Comparison of ENCODE assay signal across 9 cellular contexts in genomic region chr21:39345440-39345839, GRCh38. TPM values are rescaled to one million over a fixed set of nuclear protein-coding genes. Genes with fewer than 3 reads are reported as not detected.
DNase-seq lines count a peak whose midpoint lies in the region; ATAC-seq and TF ChIP-seq lines count a peak whose summit lies in the region.
"Had no signal": no experiment of that assay in that cellular context is flagged by ENCODE, and none has a peak within 500 bp of the region (broad histone marks: within the 10 kb centered on the region; RNA-seq: fewer than 3 reads in every experiment).

No MANE protein-coding gene starts in this region.

- no peaks in the 10 kb centered on the region for H3K27me3 Mint-ChIP-seq in T-helper 17 cell

- no peak overlapping the region for H3K27ac ChIP-seq in cardiac muscle cell
- no peak overlapping the region for H3K27ac ChIP-seq in heart right ventricle

- TF ChIP-seq CTCF in cardiac muscle cell (IDR thresholded peaks at IDR 0.05; ENCODE audit: low read depth, low read length): no peak
- no peak for TF ChIP-seq CTCF in heart right ventricle (IDR thresholded peaks at IDR 0.05)

- H3K36me3 ChIP-seq in cardiac muscle cell: peaks cover 47% of the 10 kb centered on the region
- H3K36me3 ChIP-seq in heart right ventricle: peaks cover 0 to 65% (median 32%) of the 10 kb centered on the region in 9 donors
- peaks cover 13% of the 10 kb centered on the region for H3K36me3 ChIP-seq in iPS-15b (ENCODE audit: control insufficient read depth, insufficient read depth, low read length)

- peaks cover 26% of the 10 kb centered on the region for H3K4me1 Mint-ChIP-seq in T-helper 17 cell
- H3K4me1 Mint-ChIP-seq in stimulated activated effector memory CD8-positive, alpha-beta T cell treated with anti-CD3 and anti-CD28 coated beads, Interleukin-12 subunit alpha, Interleukin-12 subunit beta, amount 100 ng/mL, for 72 hours: peaks cover 34% of the 10 kb centered on the region

- H3K9ac ChIP-seq in iPS-15b (ENCODE audit: low read depth, low read length): no peak overlapping the region

- H3K27me3 ChIP-seq in cardiac muscle cell (no peaks in the 10 kb centered on the region), heart right ventricle (no peaks in the 10 kb centered on the region), iPS-15b (ENCODE audit: control insufficient read depth, insufficient read depth, low read length) (no peaks in the 10 kb centered on the region)

- H3K27ac Mint-ChIP-seq in T-helper 17 cell: peak overlapping the region; percentile 84
- H3K27ac Mint-ChIP-seq in stimulated activated effector memory CD8-positive, alpha-beta T cell treated with anti-CD3 and anti-CD28 coated beads, Interleukin-12 subunit alpha, Interleukin-12 subunit beta, amount 100 ng/mL, for 72 hours: peak overlapping the region; percentile 48

- intact Hi-C loops in heart right ventricle (cut with DNase I): loop anchor here in 4 of 10 donors (5.0 kb wide), 3 partner anchors 33 to 42 kb away; partner anchors contain the start of gene BRWD1 (in 1 of the 4)

- H3K4me3 Mint-ChIP-seq in T-helper 17 cell: peak overlapping the region; percentile 43
- peak overlapping the region; percentile 92 for H3K4me3 Mint-ChIP-seq in stimulated activated effector memory CD8-positive, alpha-beta T cell treated with anti-CD3 and anti-CD28 coated beads, Interleukin-12 subunit alpha, Interleukin-12 subunit beta, amount 100 ng/mL, for 72 hours

- H3K9me3 ChIP-seq in cardiac muscle cell (ENCODE audit: low read depth) (no peaks in the 10 kb centered on the region), heart right ventricle (no peaks in the 10 kb centered on the region), T-helper 17 cell (ENCODE audit: control insufficient read depth, low read length, poor library complexity, severe bottlenecking) (no peaks in the 10 kb centered on the region), iPS-15b (ENCODE audit: control insufficient read depth, insufficient read depth, low read length) (no peaks in the 10 kb centered on the region)

- ATAC-seq in heart right ventricle (no peak), T-helper 17 cell (no peak), GM21723 (IDR thresholded peaks at IDR 0.05; ENCODE audit: unreplicated experiment) (no peak)
- no peak for ATAC-seq in stimulated activated effector memory CD8-positive, alpha-beta T cell treated with anti-CD3 and anti-CD28 coated beads, Interleukin-12 subunit alpha, Interleukin-12 subunit beta, amount 100 ng/mL, for 72 hours

- peak overlapping the region; percentile 94 for H3K4me3 ChIP-seq in cardiac muscle cell
- no peak overlapping the region for H3K4me3 ChIP-seq in heart right ventricle
- peak overlapping the region; percentile 30 for H3K4me3 ChIP-seq in iPS-15b (ENCODE audit: low read depth, low read length)

- H3K4me1 ChIP-seq in cardiac muscle cell (ENCODE audit: low read depth) (peaks cover 27% of the 10 kb centered on the region), heart right ventricle (peaks cover 2 to 42% (median 32%) of the 10 kb centered on the region in 9 donors), iPS-15b (ENCODE audit: control insufficient read depth, insufficient read depth, low read length) (peaks cover 15% of the 10 kb centered on the region)

- H3K36me3 Mint-ChIP-seq in T-helper 17 cell (ENCODE audit: low read depth): peaks cover 14% of the 10 kb centered on the region
- peaks cover 85% of the 10 kb centered on the region for H3K36me3 Mint-ChIP-seq in stimulated activated effector memory CD8-positive, alpha-beta T cell treated with anti-CD3 and anti-CD28 coated beads, Interleukin-12 subunit alpha, Interleukin-12 subunit beta, amount 100 ng/mL, for 72 hours

- DNase-seq in cardiac muscle cell (ENCODE audit: low read depth in 1 of 2, low spot score in 1 of 2) (no peak), heart right ventricle (no peak), T-helper 17 cell (no peak), NCI-H146 (lab: John Stamatoyannopoulos, UW) (no peak)
- no peak for DNase-seq in stimulated activated effector memory CD8-positive, alpha-beta T cell treated with anti-CD3 and anti-CD28 coated beads, Interleukin-12 subunit alpha, Interleukin-12 subunit beta, amount 100 ng/mL, for 72 hours (ENCODE audit: low spot score in 2 of 2)
- no peak for DNase-seq in activated CD8-positive, alpha-beta memory T cell treated with anti-CD3 and anti-CD28 coated beads for 24 hours
- DNase-seq: NCI-H2107 had no signal

- 56 to 75% methylated on average over 6 of the region's 6 CpGs for WGBS in heart right ventricle, 2 donors

- no peaks in the 10 kb centered on the region for H3K9me3 Mint-ChIP-seq in stimulated activated effector memory CD8-positive, alpha-beta T cell treated with anti-CD3 and anti-CD28 coated beads, Interleukin-12 subunit alpha, Interleukin-12 subunit beta, amount 100 ng/mL, for 72 hours

RNA-seq across cellular contexts. Expression of gene HMGN1, which starts 3.4 kb away (rescaled TPM):
- total RNA-seq in cardiac muscle cell: 258 and 375 TPM in 2 replicates
- 559 and 612 TPM in 2 replicates for polyA plus RNA-seq in cardiac muscle cell
- total RNA-seq in heart right ventricle: 10 to 100 TPM; 49.4 to 73.6 (median 59.3) TPM
- polyA plus RNA-seq in heart right ventricle: 10 to 100 TPM; 46.2 to 79.0 TPM
- 100 to 1,000 TPM; 183 to 231 TPM for total RNA-seq in T-helper 17 cell

RNA-seq across cellular contexts. Expression of gene BRWD1, which starts 32.0 kb away (rescaled TPM):
- total RNA-seq in cardiac muscle cell: 29.2 and 62.8 TPM in 2 replicates
- polyA plus RNA-seq in cardiac muscle cell: 32.6 and 42.9 TPM in 2 replicates
- total RNA-seq in heart right ventricle: 10 to 100 TPM; 30.2 to 38.8 (median 34.6) TPM
- polyA plus RNA-seq in heart right ventricle: 10 to 100 TPM in 1 of 2 donors, 1 to 10 TPM in 1; 8.5 to 12.7 TPM
- total RNA-seq in T-helper 17 cell: 10 to 100 TPM; 71.9 to 81.6 TPM

Comparison
In these comparisons a context has a peak if more than half of its experiments do, and no peak if none do; other contexts are left out.
1. H3K4me3 ChIP-seq: peak in cardiac muscle cell (single experiment) and iPS-15b (single experiment); none in heart right ventricle (0 of 10).